Comparison of ENCODE assay signal across 9 cellular contexts in the genomic region with DNA sequence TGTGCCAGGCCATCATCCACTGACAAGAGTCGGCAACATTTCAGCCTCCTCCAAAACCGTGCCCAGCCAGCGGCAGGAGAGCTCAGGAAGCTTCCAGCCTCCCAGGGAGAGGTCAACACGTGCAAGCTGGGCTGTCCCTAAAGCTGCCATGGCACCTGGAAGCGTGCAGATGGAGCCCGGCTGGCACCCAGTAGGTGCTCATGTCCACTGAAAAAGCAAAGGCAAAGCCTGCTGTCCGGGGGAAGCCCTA. TPM values are rescaled to one million over a fixed set of nuclear protein-coding genes. Genes with fewer than 3 reads are reported as not detected.
DNase-seq lines count a peak whose midpoint lies in the region; ATAC-seq and TF ChIP-seq lines count a peak whose summit lies in the region.
"Had no signal": no experiment of that assay in that cellular context is flagged by ENCODE, and none has a peak within 500 bp of the region (broad histone marks: within the 10 kb centered on the region; RNA-seq: fewer than 3 reads in every experiment).

No MANE protein-coding gene starts in this region.

- peaks cover 27 to 35% of the 10 kb centered on the region in 2 experiments for H3K4me1 ChIP-seq in SK-N-SH (ENCODE audit: control insufficient read depth in 1 of 2, insufficient read depth in 2 of 2, low read depth in 1 of 2, low read length in 1 of 2)
- H3K4me1 ChIP-seq in rectal smooth muscle tissue (ENCODE audit: control insufficient read depth, insufficient read depth, low read length): peaks cover 33% of the 10 kb centered on the region

- peak overlapping the region; percentile 95 for H3K4me2 ChIP-seq in SK-N-SH

- H3K9me3 ChIP-seq in SK-N-SH: no peaks in the 10 kb centered on the region

- H3K36me3 ChIP-seq in SK-N-SH (replicated peaks in 1 of 2; ENCODE audit: control insufficient read depth in 1 of 2, insufficient read depth in 2 of 2, low read length in 1 of 2) (peaks cover 0 to 9% of the 10 kb centered on the region in 2 experiments), rectal smooth muscle tissue (ENCODE audit: control insufficient read depth, insufficient read depth, low read length) (no peaks in the 10 kb centered on the region)

- CTCF ChIA-PET in SK-N-SH (lab: Yijun Ruan, JAX): interaction anchor here (0.9 to 3.8 kb wide), 4 partner anchors 26 to 88 kb away, joined by 5 to 28 read pairs (median 8); partner anchors contain the start of gene DSN1

- 0% methylated on average over 1 of the region's 7 CpGs for WGBS in SK-N-SH (ENCODE audit: low lambda C conversion rate)

- peaks cover 70% of the 10 kb centered on the region for H3K79me2 ChIP-seq in SK-N-SH (ENCODE audit: insufficient read depth)

- H2AFZ ChIP-seq in SK-N-SH (ENCODE audit: low read depth): no peak overlapping the region

- H3K27ac ChIP-seq in SK-N-SH (ENCODE audit: low read depth in 2 of 2, low read length in 1 of 2): peak overlapping the region; percentile 82 to 83
- peak overlapping the region; percentile 95 for H3K27ac ChIP-seq in rectal smooth muscle tissue (ENCODE audit: low read depth, low read length)

- DNase-seq in EL (peak; percentile 37), SK-N-SH (no peak), fibroblast of the aortic adventitia (ENCODE audit: low read depth) (no peak), T1000 (lab: John Stamatoyannopoulos, UW) (no peak), NCI-H1105 treated with DMSO at 0.1 percent for 48 hours (lab: John Stamatoyannopoulos, UW) (no peak), NCI-H1048 (lab: John Stamatoyannopoulos, UW) (no peak)
- DNase-seq: activated CD4-positive, alpha-beta T cell treated with anti-CD3 and anti-CD28 coated beads for 4 hours had no signal

- no peak for ATAC-seq in GM19351 (IDR thresholded peaks at IDR 0.05; ENCODE audit: unreplicated experiment)

- no peaks in the 10 kb centered on the region for H3K27me3 ChIP-seq in SK-N-SH (ENCODE audit: insufficient read depth)
- no peaks in the 10 kb centered on the region for H3K27me3 ChIP-seq in rectal smooth muscle tissue (ENCODE audit: control insufficient read depth, insufficient read depth, low read length)

- H3K9ac ChIP-seq in SK-N-SH (peak overlapping the region; percentile 78), rectal smooth muscle tissue (ENCODE audit: low read length) (peak overlapping the region; percentile 39)

- TF ChIP-seq EP300 in SK-N-SH (IDR thresholded peaks at IDR 0.05; ENCODE audit: borderline replicate concordance in 1 of 2, low read depth in 1 of 2, low read length in 1 of 2): no peak

- H3F3A ChIP-seq in SK-N-SH (replicated peaks; ENCODE audit: insufficient read depth): peaks cover 20% of the 10 kb centered on the region

- H3K4me3 ChIP-seq in SK-N-SH (ENCODE audit: low read depth in 2 of 2, low read length in 1 of 2): peak overlapping the region; percentile 82 to 84
- H3K4me3 ChIP-seq in fibroblast of the aortic adventitia (ENCODE audit: low read depth, low read length): peak overlapping the region; percentile 76
- peak overlapping the region; percentile 64 for H3K4me3 ChIP-seq in rectal smooth muscle tissue (ENCODE audit: low read length)

- TF ChIP-seq CTCF in SK-N-SH (IDR thresholded peaks at IDR 0.05) (no peak), fibroblast of the aortic adventitia (IDR thresholded peaks at IDR 0.05; ENCODE audit: insufficient read depth, low read length) (no peak)

- no peaks in the 10 kb centered on the region for H3K9me2 ChIP-seq in SK-N-SH

- H4K20me1 ChIP-seq in SK-N-SH (ENCODE audit: insufficient read depth): peaks cover 38% of the 10 kb centered on the region

- TF ChIP-seq RAD21 in SK-N-SH (IDR thresholded peaks at IDR 0.05; ENCODE audit: low read length): no peak

- POLR2A ChIA-PET in SK-N-SH (lab: Yijun Ruan, JAX): interaction anchor here (1.1 kb wide), 1 partner anchor 26 kb away, joined by 4 read pairs; no protein-coding TSS in a partner anchor

TF ChIP-seq in SK-N-SH, 30 proteins besides CTCF, POLR2A, EP300 and RAD21:
- TF ChIP-seq, protein P1, sequence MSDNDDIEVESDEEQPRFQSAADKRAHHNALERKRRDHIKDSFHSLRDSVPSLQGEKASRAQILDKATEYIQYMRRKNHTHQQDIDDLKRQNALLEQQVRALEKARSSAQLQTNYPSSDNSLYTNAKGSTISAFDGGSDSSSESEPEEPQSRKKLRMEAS (IDR thresholded peaks at IDR 0.05; ENCODE audit: low read depth): no peak
- no peak for TF ChIP-seq GATA2 (CRISPR knock-in tag; IDR thresholded peaks at IDR 0.05)
- TF ChIP-seq MEF2A (IDR thresholded peaks at IDR 0.05; ENCODE audit: borderline replicate concordance, low read depth): no peak
- TF ChIP-seq FOXJ3 (CRISPR knock-in tag; IDR thresholded peaks at IDR 0.05): no peak
- no peak for TF ChIP-seq USF1 (IDR thresholded peaks at IDR 0.05; ENCODE audit: borderline replicate concordance, low read depth)

RNA-seq across cellular contexts. Expression of gene TLDC2, which starts 14.4 kb away (rescaled TPM):
- polyA plus RNA-seq in SK-N-SH (2012; rRNA removed): 0.02 and 0.08 TPM in 2 replicates
- 0.04 and 0.08 TPM in 2 replicates for polyA plus RNA-seq in SK-N-SH (2012; cell fraction: cytosol; rRNA removed)
- 0.02 and 0.07 TPM in 2 replicates for polyA plus RNA-seq in SK-N-SH (2012; cell fraction: nucleus; rRNA removed)
- 0.18 TPM in 1 of 2 replicates, not detected in the other for total RNA-seq in fibroblast of the aortic adventitia (ENCODE audit: low replicate concordance)
